ENCODE assay signal across 8 cellular contexts in the genomic region with DNA sequence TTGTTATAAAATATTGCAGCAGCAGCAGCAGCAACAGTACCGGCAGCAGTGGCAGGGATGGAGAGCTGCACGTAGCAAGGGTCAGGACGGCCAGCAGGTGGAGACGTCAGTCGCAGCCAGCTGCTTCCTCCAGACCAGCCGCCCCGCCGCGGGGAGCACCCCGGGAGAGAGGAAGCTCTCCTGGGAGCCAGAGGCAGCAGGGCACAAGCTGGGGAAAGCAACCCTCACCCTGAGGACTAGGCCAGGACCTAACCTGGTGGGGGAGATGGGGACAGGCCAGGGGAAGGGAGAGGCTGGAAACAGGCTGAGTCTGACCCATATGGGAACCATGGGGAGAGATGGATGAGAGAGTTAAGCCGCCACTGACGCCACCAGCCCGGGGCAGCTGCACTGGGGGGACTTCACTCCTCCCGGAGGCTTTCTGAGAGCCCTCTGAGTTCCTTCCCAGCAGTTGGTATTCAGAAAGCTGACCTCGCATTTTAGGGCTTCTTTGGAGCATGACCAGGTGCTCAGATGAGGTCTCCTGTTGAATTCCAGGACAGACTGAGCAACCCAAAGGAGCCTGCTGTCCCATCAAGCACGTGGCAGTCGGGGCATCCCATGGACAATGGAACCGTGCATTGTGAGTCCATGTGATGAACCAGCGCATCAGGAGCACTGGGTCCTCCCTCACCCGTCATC. TPM values are rescaled to one million over a fixed set of nuclear protein-coding genes. Genes with fewer than 3 reads are reported as not detected.
DNase-seq lines count a peak whose midpoint lies in the region; TF ChIP-seq lines count a peak whose summit lies in the region.

No MANE protein-coding gene starts in this region.

- H3K9me3 ChIP-seq in neutrophil (no peaks in the 10 kb centered on the region), stomach (no peaks in the 10 kb centered on the region)

- H3K4me3 ChIP-seq in neutrophil (ENCODE audit: low read depth in 1 of 2, low read length in 1 of 2): peak overlapping the region in 1 of 2 experiments; percentile 0
- no peak overlapping the region for H3K4me3 ChIP-seq in stomach

- DNase-seq in NCI-H2029 (lab: John Stamatoyannopoulos, UW): peak; percentile 31
- DNase-seq in NCI-H2029 treated with DMSO at 0.1 percent for 48 hours (lab: John Stamatoyannopoulos, UW): no peak
- DNase-seq in RKO (ENCODE audit: low spot score): peak; percentile 72
- peak; percentile 33 for DNase-seq in activated T-helper 1 cell treated with Interleukin-2 at 50 U/mL for 16 hours (ENCODE audit: low read depth)
- peak; percentile 46 for DNase-seq in fibroblast of peridontal ligament (ENCODE audit: extremely low read depth)
- DNase-seq in stomach: peak; percentile 84

- no peak for TF ChIP-seq POLR2A in stomach (IDR thresholded peaks at IDR 0.05)

- H3K36me3 ChIP-seq in neutrophil (no peaks in the 10 kb centered on the region), stomach (no peaks in the 10 kb centered on the region)

- 0 out of 2 replicates have a peak, but pooled peaks have one; percentile 14 for TF ChIP-seq EP300 in Ishikawa (IDR thresholded peaks at IDR 0.05; ENCODE audit: borderline replicate concordance)
- TF ChIP-seq EP300 in stomach (IDR thresholded peaks at IDR 0.05): no peak

- H3K4me1 ChIP-seq in neutrophil (ENCODE audit: control insufficient read depth in 1 of 2, insufficient read depth in 1 of 2, low read depth in 1 of 2, low read length in 1 of 2): peaks cover 28 to 29% of the 10 kb centered on the region in 2 experiments
- peaks cover 0 to 9% (median 4%) of the 10 kb centered on the region in 4 donors for H3K4me1 ChIP-seq in stomach

- H3K27ac ChIP-seq in neutrophil (no peak overlapping the region), stomach (no peak overlapping the region)

- intact Hi-C loops in stomach (cut with DNase I; ENCODE audit: low total_unique reads): loop anchor here (10.0 kb wide), 1 partner anchor 161 kb away; a partner anchor contains a TSS

- WGBS in stomach, 5 donors: 22 to 30% (median 28%) methylated on average over 14 to 20 of the region's 20 CpGs

- peak; percentile 57 for TF ChIP-seq CTCF in neutrophil (IDR thresholded peaks at IDR 0.05)
- TF ChIP-seq CTCF in stomach (IDR thresholded peaks at IDR 0.05): peak in 5 of 7 experiments; percentile 69 to 83 (median 77)

- H3K27me3 ChIP-seq in neutrophil (peaks cover 38% of the 10 kb centered on the region), stomach (peaks cover 0 to 11% (median 0%) of the 10 kb centered on the region in 3 donors)

- TF ChIP-seq RAD21 in Ishikawa (IDR thresholded peaks at IDR 0.05; ENCODE audit: low read depth): peak; percentile 88

TF ChIP-seq in Ishikawa, 13 proteins besides CTCF, POLR2A, EP300 and RAD21:
- TF ChIP-seq, protein P1, sequence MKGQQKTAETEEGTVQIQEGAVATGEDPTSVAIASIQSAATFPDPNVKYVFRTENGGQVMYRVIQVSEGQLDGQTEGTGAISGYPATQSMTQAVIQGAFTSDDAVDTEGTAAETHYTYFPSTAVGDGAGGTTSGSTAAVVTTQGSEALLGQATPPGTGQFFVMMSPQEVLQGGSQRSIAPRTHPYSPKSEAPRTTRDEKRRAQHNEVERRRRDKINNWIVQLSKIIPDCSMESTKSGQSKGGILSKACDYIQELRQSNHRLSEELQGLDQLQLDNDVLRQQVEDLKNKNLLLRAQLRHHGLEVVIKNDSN (IDR thresholded peaks at IDR 0.05): no peak

RNA-seq across cellular contexts. Expression of a gene that starts 56.3 kb away (rescaled TPM):
- 1 to 10 TPM in 2 of 5 donors, under 1 TPM in 1, not detected in 2; under 0.01 to 3.5 (median 1.0) TPM for total RNA-seq in stomach
- under 1 TPM; 0.18 to 0.92 (median 0.19) TPM for polyA plus RNA-seq in stomach
